Comparison of ENCODE assay signal across 22 cellular contexts in the genomic region with DNA sequence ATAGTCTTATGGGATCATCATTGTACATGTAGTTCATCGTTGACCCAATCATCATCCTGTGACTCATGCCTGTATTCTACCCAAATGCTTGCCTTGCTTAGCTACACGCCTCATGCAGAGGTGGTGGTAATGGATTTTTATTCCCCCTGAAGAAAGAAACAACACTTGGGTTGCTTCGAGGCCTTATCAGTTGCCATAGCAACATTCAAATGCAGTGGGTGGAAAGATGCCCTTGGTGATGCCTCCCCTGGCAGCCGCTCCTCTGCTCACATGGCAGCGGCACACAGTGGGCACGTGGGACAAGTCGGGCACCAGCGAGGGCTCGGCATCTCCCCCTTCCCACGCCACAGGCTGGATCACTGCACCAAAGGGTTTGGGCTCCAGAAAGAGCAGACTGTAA.
A peak's percentile ranks its signal among the peaks of the same experiment; 100 is the strongest.
DNase-seq lines count a peak whose midpoint lies in the region; ATAC-seq, FAIRE-seq and TF ChIP-seq lines count a peak whose summit lies in the region.
"Had no signal": no experiment of that assay in that cellular context is flagged by ENCODE, and none has a peak within 500 bp of the region (broad histone marks: within the 10 kb centered on the region; RNA-seq: fewer than 3 reads in every experiment).

No MANE protein-coding gene starts in this region.

- no peak for TF ChIP-seq CTCF in D721Med (IDR thresholded peaks at IDR 0.05; ENCODE audit: insufficient read depth, missing control alignments)

- FAIRE-seq in D721Med (lab: Jason Lieb, UNC): no peak
- FAIRE-seq: TTC549 had no signal

- DNase-seq in NCI-H345 treated with DMSO at 0.1 percent for 48 hours (lab: John Stamatoyannopoulos, UW; ENCODE audit: unreplicated experiment) (peak; percentile 63), astrocyte of the hippocampus (ENCODE audit: low read depth, low spot score) (peak; percentile 36), globus pallidus (ENCODE audit: low spot score) (peak; percentile 24), putamen (ENCODE audit: low spot score) (peak; percentile 83), D721Med (ENCODE audit: insufficient read length, low spot score) (no peak), DMS53 (lab: John Stamatoyannopoulos, UW) (no peak)
- DNase-seq: activated CD4-positive, alpha-beta T cell treated with anti-CD3 and anti-CD28 coated beads for 4 hours; body of pancreas; CD4-positive, alpha-beta T cell; colonic mucosa; GDM1; H9; NCI-H1694; NCI-H2227 treated with DMSO at 0.1 percent for 48 hours; NK-92 treated with Interleukin-12 subunit alpha and Interleukin-12 subunit beta, amount 100 ng/mL, for 24 hours; SJCRH30; T-cell; uterus had no signal

- ATAC-seq in GM21515 (IDR thresholded peaks at IDR 0.05; ENCODE audit: unreplicated experiment): no peak
- ATAC-seq: activated naive CD4-positive, alpha-beta T cell treated with anti-CD3 and anti-CD28 coated beads, Interleukin-2, amount 50 U/mL, for 72 hours; body of pancreas; left lobe of liver; T-cell had no signal

Comparison
In these comparisons a context has a peak if more than half of its experiments do, and no peak if none do; other contexts are left out.
1. DNase-seq: peak in NCI-H345 treated with DMSO at 0.1 percent for 48 hours (single experiment), astrocyte of the hippocampus (single experiment), globus pallidus (single experiment) and putamen (single experiment); none in D721Med (single experiment) and DMS53 (single experiment).